ENCODE assay signal across 8 cellular contexts in genomic region chr2:47310801-47311560, GRCh38. TPM values are rescaled to one million over a fixed set of nuclear protein-coding genes. Genes with fewer than 3 reads are reported as not detected.
DNase-seq lines count a peak whose midpoint lies in the region; ATAC-seq and TF ChIP-seq lines count a peak whose summit lies in the region.

No MANE protein-coding gene starts in this region.

- no peak for DNase-seq in GM12864 (ENCODE audit: low read depth)
- no peak for DNase-seq in OCI-LY7 (ENCODE audit: low spot score)
- DNase-seq in hypothalamus (lab: John Stamatoyannopoulos, UW) = peak; percentile 18 to 96 (median 80)
- no peak for DNase-seq in activated naive CD4-positive, alpha-beta T cell treated with Interleukin-2 at 50 U/mL for 16 hours
- no peak for DNase-seq in A673 (ENCODE audit: low spot score)

- no peaks in the 10 kb centered on the region for H3K27me3 ChIP-seq in thymus (ENCODE audit: control insufficient read depth, insufficient read depth)
- H3K27me3 ChIP-seq in A673 (replicated peaks; ENCODE audit: insufficient read depth, low read depth, low read length, poor library complexity) = no peaks in the 10 kb centered on the region

- BruUV-seq in OCI-LY7 (replicated peaks; lab: Mats Ljungman, UMichigan) (no TSS peak), A673 (replicated peaks; lab: Mats Ljungman, UMichigan) (no TSS peak)

- CTCF ChIA-PET in HEK293 (lab: Yijun Ruan, JAX) (interaction anchor here (0.8 to 1.1 kb wide), 2 partner anchors 11 kb away, joined by 3 to 4 read pairs; no protein-coding TSS in a partner anchor), OCI-LY7 (lab: Charles Lee; ENCODE audit: unreplicated experiment) (no interaction called here), A673 (lab: Charles Lee) (interaction anchor here (0.6 kb wide), 2 partner anchors 13 to 49 kb away, joined by 3 read pairs; no protein-coding TSS in a partner anchor)

- 40% methylated on average over 13 of the region's 13 CpGs for WGBS in thymus

- peak overlapping the region; percentile 15 for H3K4me3 ChIP-seq in GM12864 (ENCODE audit: low read depth, low read length)
- no peak overlapping the region for H3K4me3 ChIP-seq in HEK293 (ENCODE audit: low read depth, low read length)
- H3K4me3 ChIP-seq in OCI-LY7 (ENCODE audit: low read depth, low read length, poor library complexity, severe bottlenecking) = no peak overlapping the region
- H3K4me3 ChIP-seq in thymus (ENCODE audit: low read length) = no peak overlapping the region
- no peak overlapping the region for H3K4me3 ChIP-seq in A673 (ENCODE audit: low read depth, low read length, poor library complexity, severe bottlenecking)

- H3K4me2 ChIP-seq in OCI-LY7 (ENCODE audit: low read length) = peak overlapping the region; percentile 36; the same call in 1 of the 2 replicates

- no peaks in the 10 kb centered on the region for H4K20me1 ChIP-seq in OCI-LY7 (ENCODE audit: insufficient read depth, low read length)

- H3K9me2 ChIP-seq in OCI-LY7 (ENCODE audit: insufficient read depth, low read length) = no peaks in the 10 kb centered on the region

- POLR2A ChIA-PET in HEK293 (lab: Yijun Ruan, JAX) (no interaction called here), OCI-LY7 (lab: Charles Lee) (interaction anchor here (0.6 to 1.5 kb wide), 3 partner anchors 10 to 90 kb away, joined by 3 to 7 read pairs (median 3); no protein-coding TSS in a partner anchor), A673 (lab: Charles Lee; ENCODE audit: low non-redundant PET) (no interaction called here)

- H3K27ac ChIP-seq in HEK293 (ENCODE audit: extremely low read depth, low read depth, low read length) (peak overlapping the region; percentile 71), OCI-LY7 (ENCODE audit: low read depth, low read length, poor library complexity, severe bottlenecking) (no peak overlapping the region), thymus (ENCODE audit: low read depth) (peak overlapping the region; percentile 60), A673 (ENCODE audit: low read depth, low read length, poor library complexity, severe bottlenecking) (no peak overlapping the region)

- H3K4me1 ChIP-seq in HEK293 (ENCODE audit: control insufficient read depth, insufficient read depth, low read length) (peaks cover 26% of the 10 kb centered on the region), OCI-LY7 (ENCODE audit: insufficient read depth, low read length, poor library complexity, severe bottlenecking) (peaks cover 13% of the 10 kb centered on the region), thymus (ENCODE audit: control insufficient read depth, insufficient read depth, low read length) (peaks cover 9% of the 10 kb centered on the region), A673 (ENCODE audit: insufficient read depth, low read length, poor library complexity, severe bottlenecking) (no peaks in the 10 kb centered on the region)

- H2AFZ ChIP-seq in OCI-LY7 (ENCODE audit: low read length) = peak overlapping the region; percentile 6; the same call in 1 of the 2 replicates

- TF ChIP-seq CTCF in GM12864 (IDR thresholded peaks at IDR 0.05; ENCODE audit: low read depth, low read length, missing control alignments) (no peak), HEK293 (tag by site-specific recombination; IDR thresholded peaks at IDR 0.05) (no peak), OCI-LY7 (conservative IDR thresholded peaks at IDR 0.05; ENCODE audit: low read length) (no peak), A673 (conservative IDR thresholded peaks at IDR 0.05; ENCODE audit: low read depth, low read length) (no peak)

- no peaks in the 10 kb centered on the region for H3K79me2 ChIP-seq in OCI-LY7 (ENCODE audit: insufficient read depth, low read depth, low read length)

- ATAC-seq in activated CD4-positive, CD25-positive, alpha-beta regulatory T cell treated with anti-CD3 and anti-CD28 coated beads, Interleukin-2, amount 50 U/mL, for 24 hours = no peak

- intact Hi-C loops in OCI-LY7 (cut with micrococcal nuclease; ENCODE audit: unreplicated experiment) = no loop called here
- intact Hi-C loops in A673 (cut with micrococcal nuclease; ENCODE audit: unreplicated experiment) = no loop called here

- H3K36me3 ChIP-seq in HEK293 (ENCODE audit: control insufficient read depth in 2 of 2, insufficient read depth in 1 of 2, low read length in 2 of 2) = no peaks in the 10 kb centered on the region
- H3K36me3 ChIP-seq in OCI-LY7 (ENCODE audit: insufficient read depth, low read length) = no peaks in the 10 kb centered on the region
- H3K36me3 ChIP-seq in thymus (ENCODE audit: control insufficient read depth, insufficient read depth) = no peaks in the 10 kb centered on the region
- no peaks in the 10 kb centered on the region for H3K36me3 ChIP-seq in A673 (ENCODE audit: insufficient read depth, low read length, poor library complexity, severe bottlenecking)

- H3K9me3 ChIP-seq in HEK293 (ENCODE audit: control insufficient read depth, insufficient read depth, low read depth, low read length) (no peaks in the 10 kb centered on the region), OCI-LY7 (ENCODE audit: low read length) (no peaks in the 10 kb centered on the region), thymus (ENCODE audit: control insufficient read depth) (no peaks in the 10 kb centered on the region), A673 (ENCODE audit: low read depth, low read length, poor library complexity, severe bottlenecking) (no peaks in the 10 kb centered on the region)

TF ChIP-seq in HEK293, 187 proteins besides CTCF, POLR2A, EP300 and RAD21:
- TF ChIP-seq ZNF341 (tag by site-specific recombination; IDR thresholded peaks at IDR 0.05; ENCODE audit: low read depth) (peak; percentile 10; the same call in 1 of the 2 replicates), ZNF174 (tag by site-specific recombination; IDR thresholded peaks at IDR 0.05) (no peak)

RNA-seq across cellular contexts. Expression of gene EPCAM, which starts 58.1 kb away (rescaled TPM):
- total RNA-seq in OCI-LY7 (2014; rRNA removed; shearing (Covaris generic)) = not detected in 2 replicates
- total RNA-seq in OCI-LY7 (2022) (not detected in 2 replicates), A673 (2021) (0.39 and 0.68 TPM in 2 replicates)
- polyA plus RNA-seq in thymus = 34.1 TPM

Comparison
In these comparisons a context has a peak if more than half of its experiments do, and no peak if none do; other contexts are left out.
1. DNase-seq: peak in hypothalamus (51 of 51); none in GM12864 (single experiment), OCI-LY7 (single experiment), activated naive CD4-positive, alpha-beta T cell treated with Interleukin-2 at 50 U/mL for 16 hours (single experiment) and A673 (single experiment).
2. H3K27ac ChIP-seq: peak in HEK293 (single experiment) and thymus (single experiment); none in OCI-LY7 (single experiment) and A673 (single experiment).